ENCODE assay signal across 1 cellular context in genomic region chr1:112840631-112841624, GRCh38.
A peak's percentile ranks its signal among the peaks of the same experiment; 100 is the strongest.
TF ChIP-seq lines count a peak whose summit lies in the region.

No MANE protein-coding gene starts in this region.

TF ChIP-seq in HEK293, 187 proteins besides CTCF, POLR2A, EP300 and RAD21 (continued from another document):
- TF ChIP-seq ZNF513 (tag by site-specific recombination; IDR thresholded peaks at IDR 0.05) (0 out of 2 replicates have a peak, but pooled peaks have one; percentile 8), WT1 (tag by site-specific recombination; IDR thresholded peaks at IDR 0.05) (peak; percentile 98), ZNF280C (tag by site-specific recombination; IDR thresholded peaks at IDR 0.05) (no peak), ZSCAN5A (tag by site-specific recombination; IDR thresholded peaks at IDR 0.05) (no peak), EGR2 (tag by site-specific recombination; IDR thresholded peaks at IDR 0.05; ENCODE audit: low read depth) (peak; percentile 50; the same call in 1 of the 2 replicates)
